8 cellular contexts compared by ENCODE assay signal in the genomic region with DNA sequence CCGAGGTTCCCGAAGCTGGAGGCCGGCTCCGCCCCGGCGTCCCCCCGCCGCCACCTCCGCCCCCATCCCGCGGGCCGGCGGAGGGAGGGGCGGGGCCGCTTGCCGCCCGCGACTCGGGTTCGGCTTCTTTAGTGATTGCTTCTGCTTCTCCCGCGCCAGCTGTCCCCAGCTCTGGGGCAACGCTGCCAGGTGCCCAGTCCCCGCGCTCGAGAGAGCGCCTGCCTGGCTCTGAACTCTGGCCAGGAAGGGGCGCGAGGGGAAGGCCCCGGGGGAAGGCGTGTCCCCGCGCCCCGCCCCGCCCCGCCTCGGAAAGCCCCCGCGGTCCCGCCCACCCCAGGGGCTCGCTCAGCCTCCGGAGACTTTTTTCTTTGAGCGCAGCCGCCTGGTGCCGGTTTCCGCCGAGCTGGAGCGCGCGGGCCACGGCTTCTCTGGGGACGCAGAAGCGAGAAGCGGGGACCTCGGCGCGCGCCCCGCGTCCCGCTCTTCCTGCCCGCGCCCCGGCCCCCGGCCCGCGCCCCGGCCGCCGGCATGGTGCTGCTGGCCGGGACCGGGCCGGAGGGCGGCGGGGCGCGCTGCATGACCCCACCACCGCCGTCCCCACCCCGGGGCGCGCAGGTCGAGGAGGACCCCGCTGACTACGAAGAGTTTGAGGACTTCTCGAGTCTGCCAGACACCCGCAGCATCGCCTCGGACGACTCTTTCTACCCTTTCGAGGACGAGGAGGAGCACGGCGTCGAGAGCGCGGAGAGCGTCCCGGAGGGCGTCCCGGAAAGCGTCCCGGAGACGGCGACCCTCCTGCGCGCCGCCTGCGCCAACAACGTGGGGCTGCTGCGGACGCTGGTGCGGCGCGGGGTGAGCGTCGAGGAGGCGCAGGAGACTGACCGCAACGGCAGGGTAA. TPM values are rescaled to one million over a fixed set of nuclear protein-coding genes. Genes with fewer than 3 reads are reported as not detected.
DNase-seq lines count a peak whose midpoint lies in the region; ATAC-seq and TF ChIP-seq lines count a peak whose summit lies in the region.

A gene (plus strand): TSS at position 131 of the 898 bp plus-strand sequence. CDS start 398 bp downstream, at position 529.

- no peaks in the 10 kb centered on the region for H3K36me3 Mint-ChIP-seq in glutamatergic neuron (ENCODE audit: unreplicated experiment)

- H3K36me3 ChIP-seq in prostate gland, result no peaks in the 10 kb centered on the region
- H3K36me3 ChIP-seq in uterus, result no peaks in the 10 kb centered on the region

- H3K4me3 Mint-ChIP-seq in glutamatergic neuron (ENCODE audit: unreplicated experiment), result peak within 1 kb of the TSS; percentile 90

- intact Hi-C loops in prostate gland (cut with DNase I) (loop anchor here (1.0 to 10.0 kb wide), 2 partner anchors 63 to 201 kb away; a partner anchor contains a TSS), uterus (cut with DNase I; ENCODE audit: low total_unique reads) (no loop called here)

- H3K4me1 Mint-ChIP-seq in glutamatergic neuron (ENCODE audit: low read depth, unreplicated experiment), result peaks cover 16% of the 10 kb centered on the region

- TF ChIP-seq EP300 in Ishikawa (IDR thresholded peaks at IDR 0.05; ENCODE audit: borderline replicate concordance), result peak; percentile 8; the same call in 1 of the 2 replicates

- no peaks in the 10 kb centered on the region for H3K27me3 ChIP-seq in prostate gland (replicated peaks; ENCODE audit: insufficient read depth)
- no peaks in the 10 kb centered on the region for H3K27me3 ChIP-seq in uterus

- TF ChIP-seq RAD21 in Ishikawa (IDR thresholded peaks at IDR 0.05; ENCODE audit: low read depth), result no peak

- peak within 1 kb of the TSS; percentile 46 to 70 for H3K27ac ChIP-seq in prostate gland
- peak within 1 kb of the TSS; percentile 88 to 91 for H3K27ac ChIP-seq in uterus

- TF ChIP-seq CTCF in glutamatergic neuron (IDR thresholded peaks at IDR 0.05; ENCODE audit: partially characterized antibody, unreplicated experiment), result no peak
- TF ChIP-seq CTCF in prostate gland (IDR thresholded peaks at IDR 0.05), result no peak
- TF ChIP-seq CTCF in uterus (IDR thresholded peaks at IDR 0.05), result no peak

- H3K9me3 Mint-ChIP-seq in glutamatergic neuron (ENCODE audit: unreplicated experiment), result peaks cover 11% of the 10 kb centered on the region

- peak; percentile 72 for DNase-seq in DMS53 (lab: John Stamatoyannopoulos, UW)
- peak; percentile 20 for DNase-seq in SIG-M5 (lab: John Stamatoyannopoulos, UW)
- peak; percentile 70 for DNase-seq in activated T-helper 9 cell treated with anti-CD3 and anti-CD28 coated beads, Interleukin-2, amount 50 U/mL, for 16 hours (ENCODE audit: low read depth)
- DNase-seq in glutamatergic neuron, result peak; percentile 64
- DNase-seq in prostate gland (ENCODE audit: low spot score), result no peak
- peak; percentile 68 to 72 for DNase-seq in uterus

- H3K4me3 ChIP-seq in prostate gland (peak within 1 kb of the TSS; percentile 54 to 63), uterus (peak within 1 kb of the TSS; percentile 54 to 66)

- H3K4me1 ChIP-seq in prostate gland (replicated peaks) (no peaks in the 10 kb centered on the region), uterus (no peaks in the 10 kb centered on the region)

- H3K27me3 Mint-ChIP-seq in glutamatergic neuron (ENCODE audit: unreplicated experiment), result peaks cover 11% of the 10 kb centered on the region

- 1% methylated on average over 80 of the region's 120 CpGs for WGBS in prostate gland

- ATAC-seq in GM21529 (IDR thresholded peaks at IDR 0.05; ENCODE audit: unreplicated experiment), result peak; percentile 51

- no peaks in the 10 kb centered on the region for H3K9me3 ChIP-seq in prostate gland
- H3K9me3 ChIP-seq in uterus, result no peaks in the 10 kb centered on the region

- H3K27ac Mint-ChIP-seq in glutamatergic neuron (ENCODE audit: unreplicated experiment), result peak within 1 kb of the TSS; percentile 66

- no peak for TF ChIP-seq POLR2A in prostate gland (IDR thresholded peaks at IDR 0.05)
- peak; percentile 26 to 72 for TF ChIP-seq POLR2A in uterus (IDR thresholded peaks at IDR 0.05)

TF ChIP-seq in Ishikawa, 13 proteins besides CTCF, POLR2A, EP300 and RAD21:
- TF ChIP-seq TAF1 (IDR thresholded peaks at IDR 0.05; ENCODE audit: low read depth), result peak; percentile 45; the same call in 1 of the 2 replicates
- TF ChIP-seq, protein P1, sequence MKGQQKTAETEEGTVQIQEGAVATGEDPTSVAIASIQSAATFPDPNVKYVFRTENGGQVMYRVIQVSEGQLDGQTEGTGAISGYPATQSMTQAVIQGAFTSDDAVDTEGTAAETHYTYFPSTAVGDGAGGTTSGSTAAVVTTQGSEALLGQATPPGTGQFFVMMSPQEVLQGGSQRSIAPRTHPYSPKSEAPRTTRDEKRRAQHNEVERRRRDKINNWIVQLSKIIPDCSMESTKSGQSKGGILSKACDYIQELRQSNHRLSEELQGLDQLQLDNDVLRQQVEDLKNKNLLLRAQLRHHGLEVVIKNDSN (IDR thresholded peaks at IDR 0.05), result no peak
- TF ChIP-seq NFIC (IDR thresholded peaks at IDR 0.05), result peak; percentile 60

RNA-seq across cellular contexts. Expression of the gene that starts here (rescaled TPM):
- total RNA-seq in glutamatergic neuron (ENCODE audit: unreplicated experiment) (14.5 TPM), prostate gland (1 to 10 TPM; 4.1 to 7.4 TPM), uterus (10 to 100 TPM in 1 of 4 donors, 1 to 10 TPM in 3; 2.1 to 24.1 (median 7.6) TPM)
